In the genomic region with DNA sequence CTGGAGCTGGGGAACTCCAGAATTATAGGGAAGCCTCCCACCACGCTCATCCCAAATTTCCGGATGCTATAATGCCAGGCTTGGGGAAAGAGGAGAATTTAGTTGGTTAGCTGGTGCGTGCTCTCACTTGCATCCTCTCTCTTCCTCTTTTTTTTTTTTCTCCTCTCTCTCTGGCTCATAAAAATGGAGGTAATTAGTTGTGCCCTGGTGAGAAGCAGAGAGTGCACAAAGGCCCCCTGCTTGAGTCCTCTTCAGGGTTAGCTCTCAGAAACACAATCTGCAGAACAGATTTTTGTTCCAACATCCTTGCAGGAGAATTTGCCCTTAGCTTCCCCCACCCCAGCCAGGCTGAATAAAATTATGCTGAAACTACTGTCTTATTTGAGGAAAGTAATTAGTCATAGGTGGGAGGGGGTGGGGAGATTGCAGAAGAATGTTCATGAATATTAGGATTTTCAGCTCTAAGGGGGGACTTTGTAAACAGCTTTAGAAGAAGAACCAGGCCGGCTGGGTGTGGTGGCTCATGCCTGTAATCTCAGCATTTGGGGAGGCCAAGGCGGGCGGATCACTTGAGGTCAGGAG, we compare ENCODE assay signal across 13 cellular contexts. TPM values are rescaled to one million over a fixed set of nuclear protein-coding genes. Genes with fewer than 3 reads are reported as not detected.
DNase-seq lines count a peak whose midpoint lies in the region; ATAC-seq and TF ChIP-seq lines count a peak whose summit lies in the region.
"Had no signal": no experiment of that assay in that cellular context is flagged by ENCODE, and none has a peak within 500 bp of the region (broad histone marks: within the 10 kb centered on the region; RNA-seq: fewer than 3 reads in every experiment).

No MANE protein-coding gene starts in this region.

- POLR2A ChIA-PET in A673 (lab: Charles Lee; ENCODE audit: low non-redundant PET) (no interaction called here), HEK293 (lab: Yijun Ruan, JAX) (no interaction called here), RWPE1 (lab: Yijun Ruan, JAX; ENCODE audit: low non-redundant PET) (interaction anchor here (0.5 kb wide), 1 partner anchor 273 kb away, joined by 3 read pairs; no protein-coding TSS in a partner anchor)

- no peaks in the 10 kb centered on the region for H3K27me3 ChIP-seq in A673 (replicated peaks; ENCODE audit: insufficient read depth, low read depth, low read length, poor library complexity)

- TF ChIP-seq CTCF in A673 (conservative IDR thresholded peaks at IDR 0.05; ENCODE audit: low read depth, low read length) (no peak), HEK293 (tag by site-specific recombination; IDR thresholded peaks at IDR 0.05) (no peak), RWPE1 (conservative IDR thresholded peaks at IDR 0.05; ENCODE audit: low read depth) (no peak), fibroblast of villous mesenchyme (IDR thresholded peaks at IDR 0.05; ENCODE audit: insufficient read depth, low read depth, low read length) (no peak)

- peaks cover 39% of the 10 kb centered on the region for H3K4me1 Mint-ChIP-seq in activated T-cell treated with anti-CD3 and anti-CD28 coated beads, Interleukin-2, amount 50 U/mL, for 4 hours (ENCODE audit: low read depth)

- H3K9me3 Mint-ChIP-seq in activated T-cell treated with anti-CD3 and anti-CD28 coated beads, Interleukin-2, amount 50 U/mL, for 4 hours, result no peaks in the 10 kb centered on the region
- H3K9me3 Mint-ChIP-seq: activated B cell treated with CpG ODN at 0.5 μM for 24 hours had no signal

- H3K36me3 ChIP-seq in A673 (ENCODE audit: insufficient read depth, low read length, poor library complexity, severe bottlenecking) (no peaks in the 10 kb centered on the region), HEK293 (ENCODE audit: control insufficient read depth in 2 of 2, insufficient read depth in 1 of 2, low read length in 2 of 2) (no peaks in the 10 kb centered on the region)

- DNase-seq in A673 (ENCODE audit: low spot score), result peak; percentile 87
- DNase-seq in RWPE1 (ENCODE audit: low spot score), result no peak
- DNase-seq in fibroblast of villous mesenchyme (ENCODE audit: low read depth), result peak; percentile 67
- no peak for DNase-seq in activated T-cell treated with anti-CD3 and anti-CD28 coated beads, Interleukin-2, amount 50 U/mL, for 4 hours
- no peak for DNase-seq in NCI-H1436 (lab: John Stamatoyannopoulos, UW)
- DNase-seq in hippocampal formation (lab: John Stamatoyannopoulos, UW), result no peak
- DNase-seq: activated B cell treated with CpG ODN at 0.5 μM for 24 hours; activated gamma-delta T cell; effector CD4-positive, alpha-beta T cell had no signal

- no peak overlapping the region for H3K4me3 Mint-ChIP-seq in activated T-cell treated with anti-CD3 and anti-CD28 coated beads, Interleukin-2, amount 50 U/mL, for 4 hours
- H3K4me3 Mint-ChIP-seq: activated B cell treated with CpG ODN at 0.5 μM for 24 hours, B cell had no signal

- H3K9me3 ChIP-seq in A673 (ENCODE audit: low read depth, low read length, poor library complexity, severe bottlenecking) (no peaks in the 10 kb centered on the region), HEK293 (ENCODE audit: control insufficient read depth, insufficient read depth, low read depth, low read length) (no peaks in the 10 kb centered on the region)

- peaks cover 27% of the 10 kb centered on the region for H3K27me3 Mint-ChIP-seq in activated T-cell treated with anti-CD3 and anti-CD28 coated beads, Interleukin-2, amount 50 U/mL, for 4 hours (ENCODE audit: low read depth)

- ATAC-seq in GM19351 (IDR thresholded peaks at IDR 0.05; ENCODE audit: unreplicated experiment), result no peak
- ATAC-seq in activated T-cell treated with anti-CD3 and anti-CD28 coated beads, Interleukin-2, amount 50 U/mL, for 4 hours, result no peak
- ATAC-seq: HCT116 had no signal

- intact Hi-C loops in A673 (cut with micrococcal nuclease; ENCODE audit: unreplicated experiment), result loop anchor here (2.0 to 10.0 kb wide), 2 partner anchors 34 to 50 kb away; a partner anchor contains a TSS

- no peak overlapping the region for H3K4me3 ChIP-seq in A673 (ENCODE audit: low read depth, low read length, poor library complexity, severe bottlenecking)
- no peak overlapping the region for H3K4me3 ChIP-seq in HEK293 (ENCODE audit: low read depth, low read length)
- H3K4me3 ChIP-seq in fibroblast of villous mesenchyme (ENCODE audit: low read depth, low read length), result no peak overlapping the region

- peak overlapping the region; percentile 70 for H3K27ac ChIP-seq in A673 (ENCODE audit: low read depth, low read length, poor library complexity, severe bottlenecking)
- H3K27ac ChIP-seq in HEK293 (ENCODE audit: extremely low read depth, low read depth, low read length), result no peak overlapping the region
- H3K27ac ChIP-seq in RWPE1, result peak overlapping the region; percentile 92

- CTCF ChIA-PET in A673 (lab: Charles Lee), result interaction anchor here (0.5 to 1.2 kb wide), 3 partner anchors 9 to 249 kb away, joined by 3 to 17 read pairs (median 12); no protein-coding TSS in a partner anchor
- CTCF ChIA-PET in HEK293 (lab: Yijun Ruan, JAX), result interaction anchor here (0.7 to 3.0 kb wide), 2 partner anchors 9 to 12 kb away, joined by 5 to 19 read pairs; no protein-coding TSS in a partner anchor
- CTCF ChIA-PET in RWPE1 (lab: Yijun Ruan, JAX), result interaction anchor here (0.5 to 0.6 kb wide), 2 partner anchors 57 to 427 kb away, joined by 3 to 5 read pairs; no protein-coding TSS in a partner anchor

- BruUV-seq in A673 (replicated peaks; lab: Mats Ljungman, UMichigan), result no TSS peak

- H3K36me3 Mint-ChIP-seq in activated T-cell treated with anti-CD3 and anti-CD28 coated beads, Interleukin-2, amount 50 U/mL, for 4 hours (ENCODE audit: insufficient read depth), result no peaks in the 10 kb centered on the region

- H3K4me1 ChIP-seq in A673 (ENCODE audit: insufficient read depth, low read length, poor library complexity, severe bottlenecking) (peaks cover 38% of the 10 kb centered on the region), HEK293 (ENCODE audit: control insufficient read depth, insufficient read depth, low read length) (0 out of 2 replicates have a peak, but pooled peaks cover 5% of the 10 kb centered on the region)

TF ChIP-seq in HEK293, 187 proteins besides CTCF, POLR2A, EP300 and RAD21:
- TF ChIP-seq PRDM1 (tag by site-specific recombination; IDR thresholded peaks at IDR 0.05) (peak; percentile 63), GLIS1 (tag by site-specific recombination; IDR thresholded peaks at IDR 0.05) (peak; percentile 64), ZIC2 (tag by site-specific recombination; IDR thresholded peaks at IDR 0.05) (peak; percentile 89), KLF8 (tag by site-specific recombination; IDR thresholded peaks at IDR 0.05) (no peak)
- TF ChIP-seq, protein P1, sequence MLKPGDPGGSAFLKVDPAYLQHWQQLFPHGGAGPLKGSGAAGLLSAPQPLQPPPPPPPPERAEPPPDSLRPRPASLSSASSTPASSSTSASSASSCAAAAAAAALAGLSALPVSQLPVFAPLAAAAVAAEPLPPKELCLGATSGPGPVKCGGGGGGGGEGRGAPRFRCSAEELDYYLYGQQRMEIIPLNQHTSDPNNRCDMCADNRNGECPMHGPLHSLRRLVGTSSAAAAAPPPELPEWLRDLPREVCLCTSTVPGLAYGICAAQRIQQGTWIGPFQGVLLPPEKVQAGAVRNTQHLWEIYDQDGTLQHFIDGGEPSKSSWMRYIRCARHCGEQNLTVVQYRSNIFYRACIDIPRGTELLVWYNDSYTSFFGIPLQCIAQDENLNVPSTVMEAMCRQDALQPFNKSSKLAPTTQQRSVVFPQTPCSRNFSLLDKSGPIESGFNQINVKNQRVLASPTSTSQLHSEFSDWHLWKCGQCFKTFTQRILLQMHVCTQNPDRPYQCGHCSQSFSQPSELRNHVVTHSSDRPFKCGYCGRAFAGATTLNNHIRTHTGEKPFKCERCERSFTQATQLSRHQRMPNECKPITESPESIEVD (tag by site-specific recombination; IDR thresholded peaks at IDR 0.05), result no peak

RNA-seq across cellular contexts. Expression of a gene that starts 7.6 kb away (rescaled TPM):
- 4.7 and 5.3 TPM in 2 replicates for total RNA-seq in A673 (2021)
- total RNA-seq in fibroblast of villous mesenchyme, result 700 and 921 TPM in 2 replicates
- total RNA-seq in activated T-cell treated with anti-CD3 and anti-CD28 coated beads, Interleukin-2, amount 50 U/mL, for 4 hours, result under 1 TPM; 0.18 to 0.46 (median 0.33) TPM
- total RNA-seq: activated B cell treated with CpG ODN at 0.5 μM for 24 hours had no signal

RNA-seq across cellular contexts. Expression of a gene that starts 19.8 kb away (rescaled TPM):
- total RNA-seq in A673 (2021) (71.3 and 79.0 TPM in 2 replicates), fibroblast of villous mesenchyme (129 and 154 TPM in 2 replicates)
- 10 to 100 TPM; 27.6 to 32.9 (median 28.3) TPM for total RNA-seq in activated T-cell treated with anti-CD3 and anti-CD28 coated beads, Interleukin-2, amount 50 U/mL, for 4 hours

RNA-seq across cellular contexts. Expression of a gene that starts 30.9 kb away (rescaled TPM):
- 14.4 and 16.0 TPM in 2 replicates for total RNA-seq in A673 (2021)
- under 0.01 TPM in 1 of 2 replicates, not detected in the other for total RNA-seq in fibroblast of villous mesenchyme
- not detected for total RNA-seq in activated T-cell treated with anti-CD3 and anti-CD28 coated beads, Interleukin-2, amount 50 U/mL, for 4 hours

RNA-seq across cellular contexts. Expression of a gene that starts 45.6 kb away (rescaled TPM):
- not detected in 2 replicates for total RNA-seq in A673 (2021)
- not detected in 2 replicates for total RNA-seq in fibroblast of villous mesenchyme
- total RNA-seq in activated T-cell treated with anti-CD3 and anti-CD28 coated beads, Interleukin-2, amount 50 U/mL, for 4 hours, result not detected
- total RNA-seq: activated B cell treated with CpG ODN at 0.5 μM for 24 hours, B cell had no signal

RNA-seq across cellular contexts. Expression of a gene that starts 49.2 kb away (rescaled TPM):
- total RNA-seq in A673 (2021), result 27.5 and 32.3 TPM in 2 replicates
- 11.0 and 16.0 TPM in 2 replicates for total RNA-seq in fibroblast of villous mesenchyme
- 10 to 100 TPM; 23.9 to 26.8 (median 24.2) TPM for total RNA-seq in activated T-cell treated with anti-CD3 and anti-CD28 coated beads, Interleukin-2, amount 50 U/mL, for 4 hours

Comparison
In these comparisons a context has a peak if more than half of its experiments do, and no peak if none do; other contexts are left out.
1. DNase-seq: peak in A673 (single experiment) and fibroblast of villous mesenchyme (single experiment); none in RWPE1 (single experiment), activated T-cell treated with anti-CD3 and anti-CD28 coated beads, Interleukin-2, amount 50 U/mL, for 4 hours (single experiment), NCI-H1436 (single experiment) and hippocampal formation (0 of 2).
2. RNA of a gene that starts 7.6 kb away (total RNA-seq): 700 to 921 TPM in fibroblast of villous mesenchyme; 4.7 to 5.3 TPM in A673 and 0.18 to 0.46 TPM in activated T-cell treated with anti-CD3 and anti-CD28 coated beads, Interleukin-2, amount 50 U/mL, for 4 hours; every median in the first group is over 100 times any median in the second.
3. RNA of a gene that starts 30.9 kb away (total RNA-seq): 14.4 to 16.0 TPM in A673; not detected in activated T-cell treated with anti-CD3 and anti-CD28 coated beads, Interleukin-2, amount 50 U/mL, for 4 hours and under 0.01 TPM in fibroblast of villous mesenchyme; every median in the first group is over 10 times any median in the second.